9 cellular contexts compared by ENCODE assay signal in genomic region chr11:14075118-14075601, GRCh38.
DNase-seq lines count a peak whose midpoint lies in the region; ATAC-seq and TF ChIP-seq lines count a peak whose summit lies in the region.
"Had no signal": no experiment of that assay in that cellular context is flagged by ENCODE, and none has a peak within 500 bp of the region (broad histone marks: within the 10 kb centered on the region; RNA-seq: fewer than 3 reads in every experiment).

No MANE protein-coding gene starts in this region.

- no peaks in the 10 kb centered on the region for H3K9me2 ChIP-seq in SK-N-SH

- no peak overlapping the region for H3K27ac ChIP-seq in SK-N-SH (ENCODE audit: low read depth in 2 of 2, low read length in 1 of 2)

- peak; percentile 50 for DNase-seq in activated CD4-positive, alpha-beta T cell treated with anti-CD3 and anti-CD28 coated beads, Interleukin-2, amount 50 U/mL, for 1 hour
- DNase-seq in effector memory CD8-positive, alpha-beta T cell, result peak; percentile 23 to 45 (median 44)
- peak; percentile 22 to 56 (median 49) for DNase-seq in stimulated activated CD4-positive, alpha-beta T cell treated with anti-CD3 and anti-CD28 coated beads, TNF-alpha, amount 100 ng/mL, for 24 hours (ENCODE audit: low read depth in 3 of 3)
- DNase-seq in cerebellum (ENCODE audit: low spot score), result no peak
- no peak for DNase-seq in NCI-H2029 treated with DMSO at 0.1 percent for 48 hours (lab: John Stamatoyannopoulos, UW)
- DNase-seq in SK-N-SH, result no peak

- H3K36me3 Mint-ChIP-seq in effector memory CD8-positive, alpha-beta T cell (ENCODE audit: insufficient read depth), result peaks cover 4% of the 10 kb centered on the region

- no peaks in the 10 kb centered on the region for H3F3A ChIP-seq in SK-N-SH (replicated peaks; ENCODE audit: insufficient read depth)

- no peaks in the 10 kb centered on the region for H3K9me3 ChIP-seq in SK-N-SH

- no peak overlapping the region for H3K4me3 ChIP-seq in SK-N-SH (ENCODE audit: low read depth in 2 of 2, low read length in 1 of 2)
- H3K4me3 ChIP-seq: lung had no signal

- H3K4me2 ChIP-seq in SK-N-SH, result no peak overlapping the region

- no peaks in the 10 kb centered on the region for H3K79me2 ChIP-seq in SK-N-SH (ENCODE audit: insufficient read depth)

- H3K27me3 Mint-ChIP-seq in effector memory CD8-positive, alpha-beta T cell, result peaks cover 0 to 10% of the 10 kb centered on the region in 2 donors

- no peaks in the 10 kb centered on the region for H3K36me3 ChIP-seq in SK-N-SH (replicated peaks in 1 of 2; ENCODE audit: control insufficient read depth in 1 of 2, insufficient read depth in 2 of 2, low read length in 1 of 2)

- no peaks in the 10 kb centered on the region for H3K4me1 ChIP-seq in SK-N-SH (ENCODE audit: control insufficient read depth in 1 of 2, insufficient read depth in 2 of 2, low read depth in 1 of 2, low read length in 1 of 2)

- 37% methylated on average over 7 of the region's 7 CpGs for WGBS in SK-N-SH (ENCODE audit: low lambda C conversion rate)

- peak overlapping the region; percentile 55 to 73 for H3K27ac Mint-ChIP-seq in effector memory CD8-positive, alpha-beta T cell

- H3K9ac ChIP-seq in SK-N-SH, result no peak overlapping the region

- POLR2A ChIA-PET in SK-N-SH (lab: Yijun Ruan, JAX), result no interaction called here

- no peak for TF ChIP-seq RAD21 in SK-N-SH (IDR thresholded peaks at IDR 0.05; ENCODE audit: low read length)

- H3K4me1 Mint-ChIP-seq in effector memory CD8-positive, alpha-beta T cell (ENCODE audit: low read depth in 2 of 2), result peaks cover 9 to 26% of the 10 kb centered on the region in 2 donors

- peak; percentile 62 for ATAC-seq in HG03432 (IDR thresholded peaks at IDR 0.05; ENCODE audit: unreplicated experiment)
- peak; percentile 98 for ATAC-seq in effector memory CD8-positive, alpha-beta T cell (replicated peaks)
- no peak for ATAC-seq in HG03095 (IDR thresholded peaks at IDR 0.05; ENCODE audit: unreplicated experiment)

- peak overlapping the region; percentile 50 to 75 for H3K4me3 Mint-ChIP-seq in effector memory CD8-positive, alpha-beta T cell

- no peaks in the 10 kb centered on the region for H3K27me3 ChIP-seq in SK-N-SH (ENCODE audit: insufficient read depth)

- H2AFZ ChIP-seq in SK-N-SH (ENCODE audit: low read depth), result no peak overlapping the region

- H4K20me1 ChIP-seq in SK-N-SH (ENCODE audit: insufficient read depth), result no peaks in the 10 kb centered on the region

- no peak for TF ChIP-seq EP300 in SK-N-SH (IDR thresholded peaks at IDR 0.05; ENCODE audit: borderline replicate concordance in 1 of 2, low read depth in 1 of 2, low read length in 1 of 2)

- no peaks in the 10 kb centered on the region for H3K9me3 Mint-ChIP-seq in effector memory CD8-positive, alpha-beta T cell

- TF ChIP-seq CTCF in SK-N-SH (IDR thresholded peaks at IDR 0.05), result no peak

- CTCF ChIA-PET in SK-N-SH (lab: Yijun Ruan, JAX), result interaction anchor here (1.2 kb wide), 1 partner anchor 13 kb away, joined by 3 read pairs; no protein-coding TSS in a partner anchor

TF ChIP-seq in SK-N-SH, 30 proteins besides CTCF, POLR2A, EP300 and RAD21:
- TF ChIP-seq TEAD4 (IDR thresholded peaks at IDR 0.05; ENCODE audit: borderline replicate concordance, insufficient read depth), result no peak
- TF ChIP-seq JUND (IDR thresholded peaks at IDR 0.05), result no peak
- no peak for TF ChIP-seq RFX5 (IDR thresholded peaks at IDR 0.05; ENCODE audit: low read length)
- no peak for TF ChIP-seq SMC3 (IDR thresholded peaks at IDR 0.05; ENCODE audit: low read depth, low read length)
- TF ChIP-seq RXRA (IDR thresholded peaks at IDR 0.05; ENCODE audit: borderline replicate concordance, low read depth), result no peak
- TF ChIP-seq IRF3 (IDR thresholded peaks at IDR 0.05; ENCODE audit: low read depth, low read length), result no peak
- no peak for TF ChIP-seq USF2 (IDR thresholded peaks at IDR 0.05; ENCODE audit: borderline replicate concordance, low read depth, low read length)
- no peak for TF ChIP-seq REST (IDR thresholded peaks at IDR 0.05; ENCODE audit: low read depth, low read length)
- no peak for TF ChIP-seq GABPA (IDR thresholded peaks at IDR 0.05; ENCODE audit: low read depth)
- no peak for TF ChIP-seq TCF12 (IDR thresholded peaks at IDR 0.05)
- no peak for TF ChIP-seq POLR2AphosphoS5 (IDR thresholded peaks at IDR 0.05; ENCODE audit: low read depth, low read length)
- TF ChIP-seq ELF1 (IDR thresholded peaks at IDR 0.05), result no peak
- no peak for TF ChIP-seq USF1 (IDR thresholded peaks at IDR 0.05; ENCODE audit: borderline replicate concordance, low read depth)
- TF ChIP-seq NRF1 (IDR thresholded peaks at IDR 0.05; ENCODE audit: low read depth, low read length), result no peak
- no peak for TF ChIP-seq ZBTB33 (IDR thresholded peaks at IDR 0.05; ENCODE audit: borderline replicate concordance, low read depth)
- TF ChIP-seq FOXM1 (IDR thresholded peaks at IDR 0.05; ENCODE audit: low read depth), result no peak
- TF ChIP-seq MEF2A (IDR thresholded peaks at IDR 0.05; ENCODE audit: borderline replicate concordance, low read depth), result no peak
- TF ChIP-seq MXI1 (IDR thresholded peaks at IDR 0.05; ENCODE audit: low read depth, low read length), result no peak

Comparison
In these comparisons a context has a peak if more than half of its experiments do, and no peak if none do; other contexts are left out.
1. DNase-seq: peak in activated CD4-positive, alpha-beta T cell treated with anti-CD3 and anti-CD28 coated beads, Interleukin-2, amount 50 U/mL, for 1 hour (single experiment), effector memory CD8-positive, alpha-beta T cell (3 of 3) and stimulated activated CD4-positive, alpha-beta T cell treated with anti-CD3 and anti-CD28 coated beads, TNF-alpha, amount 100 ng/mL, for 24 hours (3 of 3); none in cerebellum (single experiment), NCI-H2029 treated with DMSO at 0.1 percent for 48 hours (single experiment) and SK-N-SH (single experiment).